In the genomic region with DNA sequence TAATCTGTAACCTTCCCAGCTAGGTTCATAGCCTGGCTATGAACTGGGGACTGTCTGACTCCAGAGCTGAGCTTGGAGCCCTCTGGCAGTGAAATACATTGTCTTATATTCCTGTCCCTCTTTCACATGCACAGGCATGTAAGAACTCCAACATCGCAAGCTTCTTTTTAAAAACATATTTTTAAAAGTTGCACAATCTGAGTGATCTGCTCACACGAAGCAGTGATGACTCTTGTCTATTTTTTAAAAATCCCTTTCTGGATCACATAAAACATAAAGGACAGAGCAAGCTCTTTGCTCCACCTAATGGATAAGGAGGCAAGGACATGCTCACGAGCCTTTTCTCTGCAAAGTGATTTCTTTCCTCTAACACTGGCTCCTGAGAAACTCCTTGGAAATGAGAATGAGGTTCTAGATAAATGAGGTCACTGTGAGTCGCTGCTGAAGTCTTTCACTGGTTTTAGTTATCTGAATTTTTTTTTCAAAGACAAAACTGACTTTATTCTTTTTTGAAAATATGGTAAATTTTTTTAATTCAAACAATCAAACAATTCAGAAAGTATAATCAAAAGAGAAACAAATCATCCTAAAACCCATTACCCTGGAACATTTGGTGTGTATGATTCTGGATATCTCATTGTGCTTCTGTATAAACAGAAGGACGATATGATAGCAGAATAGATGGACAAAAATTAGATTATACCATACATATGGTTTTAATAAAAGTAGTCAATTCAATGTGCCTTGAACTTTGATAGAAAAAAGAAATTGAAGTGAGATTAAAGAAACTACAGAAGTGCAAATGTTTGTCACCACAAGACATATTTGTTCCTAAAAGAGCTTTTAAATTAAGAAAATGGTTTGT, we compare ENCODE assay signal across 8 cellular contexts. TPM values are rescaled to one million over a fixed set of nuclear protein-coding genes. Genes with fewer than 3 reads are reported as not detected.
DNase-seq lines count a peak whose midpoint lies in the region; TF ChIP-seq lines count a peak whose summit lies in the region.

No MANE protein-coding gene starts in this region.

- TF ChIP-seq CTCF in A673 (conservative IDR thresholded peaks at IDR 0.05; ENCODE audit: low read depth, low read length) = peak; percentile 50
- no peak for TF ChIP-seq CTCF in HEK293 (tag by site-specific recombination; IDR thresholded peaks at IDR 0.05)

- no TSS peak for BruUV-seq in A673 (replicated peaks; lab: Mats Ljungman, UMichigan)

- H3K4me3 ChIP-seq in A673 (ENCODE audit: low read depth, low read length, poor library complexity, severe bottlenecking) (no peak overlapping the region), HEK293 (ENCODE audit: low read depth, low read length) (no peak overlapping the region), SJCRH30 (no peak overlapping the region)

- intact Hi-C loops in A673 (cut with micrococcal nuclease; ENCODE audit: unreplicated experiment) = no loop called here
- intact Hi-C loops in posterior cingulate gyrus (cut with DNase I) = no loop called here

- peaks cover 25% of the 10 kb centered on the region for H3K27me3 ChIP-seq in A673 (replicated peaks; ENCODE audit: insufficient read depth, low read depth, low read length, poor library complexity)
- no peaks in the 10 kb centered on the region for H3K27me3 ChIP-seq in SJCRH30

- CTCF ChIA-PET in A673 (lab: Charles Lee) = interaction anchor here (0.6 kb wide), 1 partner anchor 80 kb away, joined by 3 read pairs; no protein-coding TSS in a partner anchor
- CTCF ChIA-PET in HEK293 (lab: Yijun Ruan, JAX) = interaction anchor here (0.7 to 3.4 kb wide), 27 partner anchors 8 to 370 kb away, joined by 3 to 39 read pairs (median 4); no protein-coding TSS in a partner anchor

- peak; percentile 41 for DNase-seq in A673 (ENCODE audit: low spot score)
- DNase-seq in SJCRH30 = peak; percentile 27 to 64
- peak; percentile 16 for DNase-seq in glomerular endothelial cell (ENCODE audit: extremely low read depth, low read depth, low spot score)
- peak; percentile 81 for DNase-seq in stromal cell of bone marrow (ENCODE audit: low read depth)
- DNase-seq in posterior cingulate gyrus = no peak
- DNase-seq in activated gamma-delta T cell treated with Interleukin-2 at 50 U/mL for 16 hours = no peak
- no peak for DNase-seq in ecto neural progenitor cell (ENCODE audit: low spot score)

- no peaks in the 10 kb centered on the region for H3K36me3 ChIP-seq in A673 (ENCODE audit: insufficient read depth, low read length, poor library complexity, severe bottlenecking)
- no peaks in the 10 kb centered on the region for H3K36me3 ChIP-seq in HEK293 (ENCODE audit: control insufficient read depth in 2 of 2, insufficient read depth in 1 of 2, low read length in 2 of 2)
- no peaks in the 10 kb centered on the region for H3K36me3 ChIP-seq in SJCRH30

- no peaks in the 10 kb centered on the region for H3K9me3 ChIP-seq in A673 (ENCODE audit: low read depth, low read length, poor library complexity, severe bottlenecking)
- no peaks in the 10 kb centered on the region for H3K9me3 ChIP-seq in HEK293 (ENCODE audit: control insufficient read depth, insufficient read depth, low read depth, low read length)
- no peaks in the 10 kb centered on the region for H3K9me3 ChIP-seq in SJCRH30 (replicated peaks)

- H3K4me1 ChIP-seq in A673 (ENCODE audit: insufficient read depth, low read length, poor library complexity, severe bottlenecking) = no peaks in the 10 kb centered on the region
- H3K4me1 ChIP-seq in HEK293 (ENCODE audit: control insufficient read depth, insufficient read depth, low read length) = no peaks in the 10 kb centered on the region
- peaks cover 67% of the 10 kb centered on the region for H3K4me1 ChIP-seq in SJCRH30

- no peak overlapping the region for H3K27ac ChIP-seq in A673 (ENCODE audit: low read depth, low read length, poor library complexity, severe bottlenecking)
- H3K27ac ChIP-seq in HEK293 (ENCODE audit: extremely low read depth, low read depth, low read length) = no peak overlapping the region
- H3K27ac ChIP-seq in SJCRH30 = no peak overlapping the region; the same call in 1 of the 2 replicates

- POLR2A ChIA-PET in A673 (lab: Charles Lee; ENCODE audit: low non-redundant PET) = no interaction called here
- POLR2A ChIA-PET in HEK293 (lab: Yijun Ruan, JAX) = interaction anchor here (1.9 kb wide), 1 partner anchor 30 kb away, joined by 4 read pairs; no protein-coding TSS in a partner anchor

TF ChIP-seq in HEK293, 187 proteins besides CTCF, POLR2A, EP300 and RAD21:
- TF ChIP-seq ZNF654 (tag by site-specific recombination; IDR thresholded peaks at IDR 0.05; ENCODE audit: low read depth) = 0 out of 2 replicates have a peak, but pooled peaks have one; percentile 31
- TF ChIP-seq, protein P1, sequence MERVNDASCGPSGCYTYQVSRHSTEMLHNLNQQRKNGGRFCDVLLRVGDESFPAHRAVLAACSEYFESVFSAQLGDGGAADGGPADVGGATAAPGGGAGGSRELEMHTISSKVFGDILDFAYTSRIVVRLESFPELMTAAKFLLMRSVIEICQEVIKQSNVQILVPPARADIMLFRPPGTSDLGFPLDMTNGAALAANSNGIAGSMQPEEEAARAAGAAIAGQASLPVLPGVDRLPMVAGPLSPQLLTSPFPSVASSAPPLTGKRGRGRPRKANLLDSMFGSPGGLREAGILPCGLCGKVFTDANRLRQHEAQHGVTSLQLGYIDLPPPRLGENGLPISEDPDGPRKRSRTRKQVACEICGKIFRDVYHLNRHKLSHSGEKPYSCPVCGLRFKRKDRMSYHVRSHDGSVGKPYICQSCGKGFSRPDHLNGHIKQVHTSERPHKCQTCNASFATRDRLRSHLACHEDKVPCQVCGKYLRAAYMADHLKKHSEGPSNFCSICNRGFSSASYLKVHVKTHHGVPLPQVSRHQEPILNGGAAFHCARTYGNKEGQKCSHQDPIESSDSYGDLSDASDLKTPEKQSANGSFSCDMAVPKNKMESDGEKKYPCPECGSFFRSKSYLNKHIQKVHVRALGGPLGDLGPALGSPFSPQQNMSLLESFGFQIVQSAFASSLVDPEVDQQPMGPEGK (tag by site-specific recombination; IDR thresholded peaks at IDR 0.05) = no peak
- no peak for TF ChIP-seq MEIS1 (CRISPR knock-in tag; IDR thresholded peaks at IDR 0.05; ENCODE audit: borderline replicate concordance)
TF ChIP-seq in HEK293: peak in this region for 1.

RNA-seq across cellular contexts. Expression of a gene that starts 30.8 kb away (rescaled TPM):
- total RNA-seq in A673 (2021) = not detected in 2 replicates
- 0.13 and 0.22 TPM in 2 replicates for total RNA-seq in SJCRH30 (2014; rRNA removed; shearing (Covaris generic))
- 0.06 and 0.48 TPM in 2 replicates for total RNA-seq in glomerular endothelial cell

Comparison
In these comparisons a context has a peak if more than half of its experiments do, and no peak if none do; other contexts are left out.
1. DNase-seq: peak in A673 (single experiment), SJCRH30 (2 of 2), glomerular endothelial cell (single experiment) and stromal cell of bone marrow (single experiment); none in posterior cingulate gyrus (0 of 10), activated gamma-delta T cell treated with Interleukin-2 at 50 U/mL for 16 hours (single experiment) and ecto neural progenitor cell (single experiment).